19 cellular contexts compared by ENCODE assay signal in the genomic region with DNA sequence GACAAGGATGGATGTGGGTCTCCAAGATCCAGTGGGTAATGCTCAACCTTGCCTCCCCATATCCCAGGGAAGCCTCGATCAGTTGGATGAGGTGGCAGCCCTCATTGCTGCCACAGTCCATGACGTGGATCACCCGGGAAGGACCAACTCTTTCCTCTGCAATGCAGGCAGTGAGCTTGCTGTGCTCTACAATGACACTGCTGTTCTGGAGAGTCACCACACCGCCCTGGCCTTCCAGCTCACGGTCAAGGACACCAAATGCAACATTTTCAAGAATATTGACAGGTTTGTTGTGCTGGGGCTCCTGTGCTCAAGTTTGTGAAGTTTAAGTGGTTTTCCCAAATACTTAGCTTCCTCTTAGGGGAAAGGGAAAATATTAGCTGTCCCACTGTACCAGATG.
"Had no signal": no experiment of that assay in that cellular context is flagged by ENCODE, and none has a peak within 500 bp of the region (broad histone marks: within the 10 kb centered on the region; RNA-seq: fewer than 3 reads in every experiment).

No MANE protein-coding gene starts in this region.

- H3K27me3 ChIP-seq: upper lobe of right lung had no signal

- H3K79me2 ChIP-seq: parathyroid adenoma had no signal

- H3K4me1 Mint-ChIP-seq: neural crest cell, T-cell had no signal

- H3K36me3 Mint-ChIP-seq: T-cell had no signal

- H2AFZ ChIP-seq: parathyroid adenoma had no signal

- H3K4me3 ChIP-seq: lung, SK-N-MC, upper lobe of right lung had no signal

- H3K27ac Mint-ChIP-seq: dendritic cell treated with granulocyte-macrophage colony-stimulating factor and Interleukin-4, amounts not matched to agents 40 ng/mL and 50 ng/mL, for 4 days; T-cell had no signal

- H3K4me3 Mint-ChIP-seq: dendritic cell treated with granulocyte-macrophage colony-stimulating factor and Interleukin-4, amounts not matched to agents 40 ng/mL and 50 ng/mL, for 4 days; neural crest cell; T-cell had no signal

- H3K9me3 Mint-ChIP-seq: dendritic cell treated with granulocyte-macrophage colony-stimulating factor and Interleukin-4, amounts not matched to agents 40 ng/mL and 50 ng/mL, for 4 days; neural crest cell; T-cell had no signal

- ATAC-seq: left colon, T-cell, upper lobe of right lung had no signal

- H3K4me1 ChIP-seq: parathyroid adenoma, upper lobe of right lung had no signal

- H3K27ac ChIP-seq: parathyroid adenoma, SK-N-MC, upper lobe of right lung had no signal

- DNase-seq: activated CD4-positive, alpha-beta T cell treated with anti-CD3 and anti-CD28 coated beads, Interleukin-2, amount 50 U/mL, for 4 hours; activated CD4-positive, CD25-positive, alpha-beta regulatory T cell treated with anti-CD3 and anti-CD28 coated beads, Interleukin-2, amount 50 U/mL, for 72 hours; activated naive CD4-positive, alpha-beta T cell; activated T-cell treated with anti-CD3 and anti-CD28 coated beads for 4 hours; central memory CD4-positive, alpha-beta T cell; left colon; small intestine; stimulated activated CD4-positive, alpha-beta T cell treated with anti-CD3 and anti-CD28 coated beads, Interleukin-4, amount 100 ng/mL, for 4 hours; stimulated activated CD8-positive, alpha-beta memory T cell treated with anti-CD3 and anti-CD28 coated beads, Interleukin-4, amount 100 ng/mL, for 48 hours; stimulated activated naive CD4-positive, alpha-beta T cell treated with Interleukin-2 at 50 U/mL for 16 hours; T-cell; T-helper 9 cell; upper lobe of right lung had no signal

- FAIRE-seq: frontal cortex, small intestine had no signal

- H3K9ac ChIP-seq: parathyroid adenoma had no signal

- H3K36me3 ChIP-seq: upper lobe of right lung had no signal

- H3K27me3 Mint-ChIP-seq: dendritic cell treated with granulocyte-macrophage colony-stimulating factor and Interleukin-4, amounts not matched to agents 40 ng/mL and 50 ng/mL, for 4 days had no signal

- H3K9me3 ChIP-seq: upper lobe of right lung had no signal
